20 cellular contexts compared by ENCODE assay signal in the genomic region with DNA sequence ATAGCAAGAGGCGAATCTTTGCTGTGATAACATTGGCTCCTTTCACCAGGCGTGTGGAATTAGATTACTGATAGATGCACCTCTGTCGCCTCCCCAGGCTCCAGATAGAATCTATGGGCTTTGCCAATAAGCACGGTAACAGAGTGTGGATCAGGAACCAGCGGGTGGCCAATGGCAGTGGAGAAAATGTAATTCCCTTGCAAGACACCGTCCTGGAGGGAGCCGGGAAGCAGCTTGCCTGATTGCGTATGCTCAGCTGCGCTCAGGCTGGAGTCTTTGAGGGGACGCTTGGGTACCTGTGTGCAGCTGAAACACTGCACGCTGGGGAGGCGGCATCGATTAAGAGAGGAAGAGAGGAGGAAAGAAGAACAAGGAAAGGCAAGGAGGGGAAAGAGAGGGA. TPM values are rescaled to one million over a fixed set of nuclear protein-coding genes. Genes with fewer than 3 reads are reported as not detected.
A peak's percentile ranks its signal among the peaks of the same experiment; 100 is the strongest.
DNase-seq lines count a peak whose midpoint lies in the region; ATAC-seq and TF ChIP-seq lines count a peak whose summit lies in the region.
"Had no signal": no experiment of that assay in that cellular context is flagged by ENCODE, and none has a peak within 500 bp of the region (broad histone marks: within the 10 kb centered on the region; RNA-seq: fewer than 3 reads in every experiment).

No MANE protein-coding gene starts in this region.

- no peak for TF ChIP-seq POLR2A in gastrocnemius medialis (IDR thresholded peaks at IDR 0.05)

- in situ Hi-C loops in gastrocnemius medialis (cut with MboI; ENCODE audit: low sequenced_read_pairs in 4 of 4), result no loop called here

- H3K27ac ChIP-seq in right cardiac atrium (ENCODE audit: low read length) (no peak overlapping the region), gastrocnemius medialis (no peak overlapping the region)
- H3K27ac ChIP-seq: BLaER1, PC-9 had no signal

- H3K9me3 ChIP-seq in right cardiac atrium (ENCODE audit: control insufficient read depth, low read length) (no peaks in the 10 kb centered on the region), gastrocnemius medialis (no peaks in the 10 kb centered on the region)

- DNase-seq in right cardiac atrium (peak in 1 of 3 donors; percentile 48), left ventricle myocardium superior (no peak), ecto neural progenitor cell (ENCODE audit: low spot score) (peak; percentile 73), H4 (ENCODE audit: low spot score) (no peak), gastrocnemius medialis (no peak), NAMALWA (ENCODE audit: low spot score) (no peak)
- DNase-seq: CD4-positive, alpha-beta memory T cell; DMS153; EL; GOT3; NCI-H1417; NCI-H2081; NCI-H2227 treated with DMSO at 0.1 percent for 48 hours; NCI-H510A treated with DMSO at 0.1 percent for 48 hours; NCI-H774; PC-9 had no signal

- peak overlapping the region in 1 of 3 experiments; percentile 30 for H3K4me3 Mint-ChIP-seq in nephron
- H3K4me3 Mint-ChIP-seq: CD4-positive, alpha-beta memory T cell had no signal

- peaks cover 3% of the 10 kb centered on the region for H3K4me1 ChIP-seq in right cardiac atrium (ENCODE audit: control insufficient read depth, insufficient read depth, low read length)
- H3K4me1 ChIP-seq in gastrocnemius medialis, result no peaks in the 10 kb centered on the region

- H3K36me3 Mint-ChIP-seq in nephron (ENCODE audit: low read depth), result peaks cover 23% of the 10 kb centered on the region
- H3K36me3 Mint-ChIP-seq: CD4-positive, alpha-beta memory T cell had no signal

- H3K36me3 ChIP-seq in gastrocnemius medialis, result no peaks in the 10 kb centered on the region
- H3K36me3 ChIP-seq: BLaER1 had no signal

- peaks cover 4% of the 10 kb centered on the region for H3K27me3 Mint-ChIP-seq in nephron (ENCODE audit: low read depth)
- H3K27me3 Mint-ChIP-seq: CD4-positive, alpha-beta memory T cell had no signal

- 40% methylated on average over 13 of the region's 13 CpGs for WGBS in right cardiac atrium

- peak overlapping the region; percentile 62 to 70 (median 69) for H3K27ac Mint-ChIP-seq in nephron

- intact Hi-C loops in right cardiac atrium (cut with DNase I), result no loop called here
- intact Hi-C loops in left ventricle myocardium superior (cut with micrococcal nuclease), result no loop called here
- intact Hi-C loops in gastrocnemius medialis (cut with DNase I; ENCODE audit: low total_unique reads), result no loop called here

- H3K4me3 ChIP-seq in right cardiac atrium (ENCODE audit: low read length) (no peak overlapping the region), gastrocnemius medialis (no peak overlapping the region)
- H3K4me3 ChIP-seq: BLaER1, K562, PC-9 had no signal

- peak; percentile 55 to 69 for ATAC-seq in right cardiac atrium
- ATAC-seq in left ventricle myocardium superior, result no peak
- ATAC-seq in gastrocnemius medialis, result no peak
- ATAC-seq: K562 had no signal

- peaks cover 11% of the 10 kb centered on the region for H3K9me3 Mint-ChIP-seq in nephron

- no peak for TF ChIP-seq CTCF in nephron (IDR thresholded peaks at IDR 0.05; ENCODE audit: unreplicated experiment in 3 of 3)
- TF ChIP-seq CTCF in gastrocnemius medialis (IDR thresholded peaks at IDR 0.05 in 4 of 5, conservative IDR thresholded peaks at IDR 0.05 in 1 of 5), result no peak

- peaks cover 54% of the 10 kb centered on the region for H3K4me1 Mint-ChIP-seq in nephron
- H3K4me1 Mint-ChIP-seq: CD4-positive, alpha-beta memory T cell had no signal

- no peaks in the 10 kb centered on the region for H3K27me3 ChIP-seq in right cardiac atrium (ENCODE audit: control insufficient read depth, insufficient read depth)
- H3K27me3 ChIP-seq in gastrocnemius medialis, result peaks cover 0 to 3% (median 0%) of the 10 kb centered on the region in 3 donors
- H3K27me3 ChIP-seq: BLaER1 had no signal

RNA-seq across cellular contexts. Expression of a gene that starts 56.6 kb away (rescaled TPM):
- total RNA-seq in right cardiac atrium (10 to 100 TPM in 2 of 4 donors, 1 to 10 TPM in 2; 6.7 to 16.3 (median 10.8) TPM), left ventricle myocardium superior (1.0 TPM), gastrocnemius medialis (under 1 TPM; 0.24 to 0.82 (median 0.68) TPM)
- polyA plus RNA-seq in right cardiac atrium, result 4.9 TPM
- total RNA-seq in H4 (2014; rRNA removed; shearing (Covaris generic)), result 0.06 TPM in 2 replicates
- total RNA-seq: A673; CD4-positive, alpha-beta memory T cell; K562; PC-9 had no signal
- polyA plus RNA-seq: CD4-positive, alpha-beta memory T cell; K562 had no signal

Comparison
In these comparisons a context has a peak if more than half of its experiments do, and no peak if none do; other contexts are left out.
1. ATAC-seq: peak in right cardiac atrium (2 of 2); none in left ventricle myocardium superior (single experiment) and gastrocnemius medialis (0 of 2).